ENCODE assay signal across 9 cellular contexts in the genomic region with DNA sequence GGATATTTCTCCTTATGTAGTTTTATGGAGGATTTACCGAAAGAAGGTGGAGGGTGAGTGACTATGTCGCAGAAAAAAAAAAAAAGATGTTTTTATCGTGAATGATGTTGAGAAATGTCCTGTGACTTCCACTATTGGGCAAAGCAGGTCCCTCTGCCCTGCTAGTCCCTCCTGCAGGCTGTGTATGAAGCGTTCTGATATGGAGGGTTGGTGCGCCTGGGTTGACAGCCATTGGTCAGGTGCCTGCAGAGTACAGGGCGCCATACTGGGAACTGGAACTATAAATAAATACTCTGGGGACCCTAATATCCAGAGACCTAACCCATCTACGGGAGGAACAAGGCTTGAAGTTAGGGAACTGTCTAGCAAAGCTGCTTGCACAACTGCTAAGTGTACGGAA. TPM values are rescaled to one million over a fixed set of nuclear protein-coding genes. Genes with fewer than 3 reads are reported as not detected.
A peak's percentile ranks its signal among the peaks of the same experiment; 100 is the strongest.
DNase-seq lines count a peak whose midpoint lies in the region; ATAC-seq and TF ChIP-seq lines count a peak whose summit lies in the region.
"Had no signal": no experiment of that assay in that cellular context is flagged by ENCODE, and none has a peak within 500 bp of the region (broad histone marks: within the 10 kb centered on the region; RNA-seq: fewer than 3 reads in every experiment).

No MANE protein-coding gene starts in this region.

- H3K4me3 ChIP-seq in Caco-2 (ENCODE audit: low read depth, low read length) (no peak overlapping the region), coronary artery (peak overlapping the region; percentile 94)

- H3K4me3 Mint-ChIP-seq in Caco-2 (ENCODE audit: unreplicated experiment) (peak overlapping the region; percentile 93), progenitor cell of endocrine pancreas (ENCODE audit: low read depth) (peak overlapping the region; percentile 78)

- no peaks in the 10 kb centered on the region for H3K9me3 Mint-ChIP-seq in Caco-2 (ENCODE audit: unreplicated experiment)
- no peaks in the 10 kb centered on the region for H3K9me3 Mint-ChIP-seq in progenitor cell of endocrine pancreas (ENCODE audit: low read depth)

- no peaks in the 10 kb centered on the region for H3K36me3 ChIP-seq in Caco-2 (ENCODE audit: control insufficient read depth, insufficient read depth, low read length)

- peaks cover 8% of the 10 kb centered on the region for H3K4me1 Mint-ChIP-seq in Caco-2 (ENCODE audit: low read depth, unreplicated experiment)
- H3K4me1 Mint-ChIP-seq in progenitor cell of endocrine pancreas (ENCODE audit: low read depth): peaks cover 2% of the 10 kb centered on the region

- POLR2A ChIA-PET in Caco-2 (lab: Charles Lee): no interaction called here

- H3K9me3 ChIP-seq in Caco-2: no peaks in the 10 kb centered on the region

- TF ChIP-seq CTCF in Caco-2 (IDR thresholded peaks at IDR 0.05; ENCODE audit: insufficient read depth in 1 of 2, low read depth in 1 of 2, low read length in 1 of 2, severe bottlenecking in 1 of 2, unreplicated experiment in 1 of 2): no peak
- no peak for TF ChIP-seq CTCF in coronary artery (IDR thresholded peaks at IDR 0.05)
- TF ChIP-seq CTCF in progenitor cell of endocrine pancreas (IDR thresholded peaks at IDR 0.05; ENCODE audit: unreplicated experiment): no peak
- no peak for TF ChIP-seq CTCF in foreskin keratinocyte (conservative IDR thresholded peaks at IDR 0.05)

- no peaks in the 10 kb centered on the region for H3K36me3 Mint-ChIP-seq in Caco-2 (ENCODE audit: insufficient read depth, unreplicated experiment)
- H3K36me3 Mint-ChIP-seq in progenitor cell of endocrine pancreas (ENCODE audit: insufficient read depth): no peaks in the 10 kb centered on the region

- no peaks in the 10 kb centered on the region for H3K4me1 ChIP-seq in Caco-2
- peaks cover 2% of the 10 kb centered on the region for H3K4me1 ChIP-seq in foreskin keratinocyte

- H3K27ac Mint-ChIP-seq in Caco-2 (ENCODE audit: unreplicated experiment): no peak overlapping the region
- H3K27ac Mint-ChIP-seq in progenitor cell of endocrine pancreas: no peak overlapping the region

- intact Hi-C loops in Caco-2 (cut with micrococcal nuclease; ENCODE audit: unreplicated experiment): no loop called here

- ATAC-seq in GM18868 (IDR thresholded peaks at IDR 0.05; ENCODE audit: unreplicated experiment) (no peak), foreskin keratinocyte (no peak)

- CTCF ChIA-PET in Caco-2 (lab: Charles Lee): no interaction called here

- no peak for DNase-seq in Caco-2
- DNase-seq in NOMO-1 (lab: John Stamatoyannopoulos, UW; ENCODE audit: unreplicated experiment in 2 of 2): peak; percentile 56 to 66
- DNase-seq in coronary artery (ENCODE audit: low spot score): peak; percentile 70
- no peak for DNase-seq in progenitor cell of endocrine pancreas (ENCODE audit: low spot score, unreplicated experiment)
- no peak for DNase-seq in foreskin keratinocyte
- no peak for DNase-seq in NCI-H524 (lab: John Stamatoyannopoulos, UW)
- DNase-seq in putamen (ENCODE audit: low spot score): no peak
- DNase-seq: T-helper 9 cell had no signal

- TSS peak; percentile 30 for BruUV-seq in Caco-2 (replicated peaks; lab: Mats Ljungman, UMichigan)

- H3K27me3 ChIP-seq in Caco-2 (replicated peaks; ENCODE audit: control insufficient read depth, insufficient read depth, low read length) (no peaks in the 10 kb centered on the region), foreskin keratinocyte (no peaks in the 10 kb centered on the region)

- H3K27ac ChIP-seq in coronary artery (no peak overlapping the region), foreskin keratinocyte (no peak overlapping the region)

- H3K27me3 Mint-ChIP-seq in Caco-2 (ENCODE audit: insufficient read depth, unreplicated experiment): no peaks in the 10 kb centered on the region
- H3K27me3 Mint-ChIP-seq in progenitor cell of endocrine pancreas: peaks cover 22% of the 10 kb centered on the region

RNA-seq across cellular contexts. Expression of gene IL17RA, which starts 1.5 kb away (rescaled TPM):
- total RNA-seq in Caco-2 (2022) (13.7 and 14.5 TPM in 2 replicates), progenitor cell of endocrine pancreas (8.4 and 10.0 TPM in 2 replicates), foreskin keratinocyte (8.5 and 9.1 TPM in 2 replicates)
- polyA plus RNA-seq in foreskin keratinocyte: 4.1 and 5.6 TPM in 2 replicates

RNA-seq across cellular contexts. Expression of gene TMEM121B, which starts 34.9 kb away (rescaled TPM):
- total RNA-seq in Caco-2 (2022) (0.49 and 0.82 TPM in 2 replicates), progenitor cell of endocrine pancreas (4.7 and 5.0 TPM in 2 replicates), foreskin keratinocyte (0.03 and 0.04 TPM in 2 replicates)
- polyA plus RNA-seq in foreskin keratinocyte: 0.01 TPM in 2 replicates

Comparison
In these comparisons a context has a peak if more than half of its experiments do, and no peak if none do; other contexts are left out.
1. DNase-seq: peak in NOMO-1 (2 of 2) and coronary artery (single experiment); none in Caco-2 (0 of 2), progenitor cell of endocrine pancreas (single experiment), foreskin keratinocyte (0 of 2), NCI-H524 (0 of 2) and putamen (single experiment).